In the genomic region with DNA sequence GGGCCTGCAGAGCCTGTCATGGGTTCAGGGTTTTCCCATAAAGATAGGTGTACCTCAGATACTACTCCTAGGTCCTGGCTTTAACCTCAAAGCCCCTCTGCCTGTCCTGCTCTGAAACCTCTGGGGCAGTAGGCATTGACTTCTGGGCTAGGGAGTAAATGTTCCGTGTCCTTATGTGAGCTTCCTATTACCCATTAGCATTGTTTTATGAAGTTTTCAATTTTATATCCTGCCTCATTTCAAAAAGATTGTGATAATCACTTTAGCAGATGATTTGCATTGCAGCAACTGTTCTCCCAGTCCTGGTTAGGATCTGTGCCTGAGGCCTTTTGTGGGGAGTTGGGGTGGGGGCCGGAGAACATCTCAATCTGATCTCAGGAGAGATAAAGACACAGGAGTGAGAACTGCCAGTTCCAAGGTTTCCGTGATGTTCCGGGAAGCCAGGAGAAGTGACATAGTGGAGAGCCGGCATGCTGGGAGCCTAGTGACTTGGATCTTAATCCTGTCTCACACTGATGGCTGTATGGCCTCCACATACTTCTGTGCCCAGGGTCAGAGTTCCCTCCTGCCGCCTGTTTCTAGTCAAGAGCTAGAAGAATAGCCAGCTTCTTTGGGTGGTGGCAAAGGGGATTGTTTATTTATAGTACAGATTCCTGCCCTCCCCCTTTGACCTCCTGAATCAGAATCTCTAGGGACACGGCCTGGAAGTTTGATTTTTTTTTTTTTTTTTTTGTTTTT, we compare ENCODE assay signal across 9 cellular contexts. TPM values are rescaled to one million over a fixed set of nuclear protein-coding genes. Genes with fewer than 3 reads are reported as not detected.
DNase-seq lines count a peak whose midpoint lies in the region; ATAC-seq and TF ChIP-seq lines count a peak whose summit lies in the region.
"Had no signal": no experiment of that assay in that cellular context is flagged by ENCODE, and none has a peak within 500 bp of the region (broad histone marks: within the 10 kb centered on the region; RNA-seq: fewer than 3 reads in every experiment).

No MANE protein-coding gene starts in this region.

- H3K9me3 ChIP-seq in H9 (ENCODE audit: control insufficient read depth, low read depth, low read length) (no peaks in the 10 kb centered on the region), skeletal muscle satellite cell (replicated peaks; ENCODE audit: low read length) (no peaks in the 10 kb centered on the region)

- H2BK120ac ChIP-seq in H9 (ENCODE audit: low read depth, low read length, poor library complexity, severe bottlenecking), result no peak overlapping the region

- H3K4me3 ChIP-seq in astrocyte of the spinal cord (ENCODE audit: low read depth, low read length), result no peak overlapping the region
- H3K4me3 ChIP-seq in skeletal muscle satellite cell (ENCODE audit: low read length), result no peak overlapping the region

- H3K36me3 Mint-ChIP-seq in H9 (ENCODE audit: insufficient read depth in 1 of 3, low read depth in 3 of 3), result peaks cover 22 to 93% (median 84%) of the 10 kb centered on the region in 3 experiments

- H4K5ac ChIP-seq in H9 (ENCODE audit: insufficient read length, low read depth, low read length), result no peak overlapping the region

- H4K8ac ChIP-seq in H9 (replicated peaks; ENCODE audit: insufficient read length, low read depth, low read length), result no peak overlapping the region

- H3T11ph ChIP-seq in H9 (ENCODE audit: low read length), result no peak overlapping the region

- 0 out of 2 replicates have a peak, but pooled peaks cover 1% of the 10 kb centered on the region for H3K27me3 Mint-ChIP-seq in H9 (ENCODE audit: low read depth)

- H3K4me1 Mint-ChIP-seq in H9, result peaks cover 50 to 55% of the 10 kb centered on the region in 2 experiments

- H3K9ac ChIP-seq in H9 (ENCODE audit: extremely low read depth, insufficient read length, low read length) (no peak overlapping the region), skeletal muscle satellite cell (ENCODE audit: low read depth, low read length) (peak overlapping the region; percentile 40)

- no peak overlapping the region for H2BK5ac ChIP-seq in H9 (ENCODE audit: insufficient read length, low read length)

- H3K4me1 ChIP-seq in H9 (ENCODE audit: insufficient read depth, low read length) (no peaks in the 10 kb centered on the region; the same call in 1 of the 2 replicates), skeletal muscle satellite cell (ENCODE audit: control insufficient read depth, insufficient read depth, low read length) (peaks cover 71% of the 10 kb centered on the region)

- no peak overlapping the region for H3K18ac ChIP-seq in H9 (ENCODE audit: insufficient read length, low read depth, low read length)

- H3K79me2 ChIP-seq in H9 (ENCODE audit: insufficient read depth, low read length), result peaks cover 6% of the 10 kb centered on the region; the same call in 1 of the 2 replicates

- H3K27me3 ChIP-seq in H9 (ENCODE audit: insufficient read depth, low read length) (no peaks in the 10 kb centered on the region), skeletal muscle satellite cell (ENCODE audit: control insufficient read depth, insufficient read depth, low read length) (no peaks in the 10 kb centered on the region)

- peak overlapping the region; percentile 12 to 90 (median 82); a peak in 5 of 7 replicates for H3K27ac Mint-ChIP-seq in H9

- no peak overlapping the region for H2BK15ac ChIP-seq in H9 (ENCODE audit: low read depth, low read length)

- no peaks in the 10 kb centered on the region for H3K79me1 ChIP-seq in H9 (ENCODE audit: insufficient read depth, low read depth, low read length, poor library complexity, severe bottlenecking)

- no peak overlapping the region for H2BK20ac ChIP-seq in H9 (ENCODE audit: low read depth, low read length, poor library complexity, severe bottlenecking)

- no peak overlapping the region for H2AFZ ChIP-seq in H9 (ENCODE audit: low read length)

- no peak overlapping the region for H3K14ac ChIP-seq in H9 (ENCODE audit: insufficient read depth, low read length)

- no peak overlapping the region for H3K27ac ChIP-seq in H9 (ENCODE audit: insufficient read length, low read depth, low read length)

- no peak overlapping the region for H2BK12ac ChIP-seq in H9 (ENCODE audit: insufficient read length, low read depth, low read length)

- TF ChIP-seq CTCF in H9 (conservative IDR thresholded peaks at IDR 0.05), result no peak
- TF ChIP-seq CTCF in astrocyte of the spinal cord (IDR thresholded peaks at IDR 0.05; ENCODE audit: low read depth, low read length), result no peak

- ATAC-seq in HG03521 (IDR thresholded peaks at IDR 0.05; ENCODE audit: unreplicated experiment) (no peak), HG03175 (IDR thresholded peaks at IDR 0.05; ENCODE audit: unreplicated experiment) (no peak)

- H3K56ac ChIP-seq in H9 (ENCODE audit: insufficient read length, low read depth, low read length), result no peak overlapping the region

- no peaks in the 10 kb centered on the region for H3K9me3 Mint-ChIP-seq in H9

- peaks cover 64% of the 10 kb centered on the region for H3K36me3 ChIP-seq in skeletal muscle satellite cell (ENCODE audit: insufficient read depth, low read length)

- H3K23me2 ChIP-seq in H9 (ENCODE audit: insufficient read length, low read depth, low read length, poor library complexity, severe bottlenecking), result peaks cover 7% of the 10 kb centered on the region

- H4K20me1 ChIP-seq in H9 (ENCODE audit: control insufficient read depth, insufficient read depth, insufficient read length), result no peaks in the 10 kb centered on the region

- H4K91ac ChIP-seq in H9 (ENCODE audit: insufficient read length, low read depth, low read length), result no peak overlapping the region

- no CpG with 5 or more reads among the region's 7 CpGs for WGBS in H9 (ENCODE audit: extremely low coverage, insufficient read length, low lambda C conversion rate)

- H3K4ac ChIP-seq in H9 (ENCODE audit: low read depth, low read length), result no peak overlapping the region

- H2AK5ac ChIP-seq in H9 (ENCODE audit: insufficient read length, low read length), result no peak overlapping the region

- no peak overlapping the region; a peak in 1 of 5 replicates for H3K4me3 Mint-ChIP-seq in H9

- in situ Hi-C loops in astrocyte of the spinal cord (cut with HindIII; ENCODE audit: low sequenced_read_pairs), result no loop called here

- no peak overlapping the region for H3K23ac ChIP-seq in H9 (ENCODE audit: insufficient read length, low read depth, low read length)

- DNase-seq in H9, result no peak
- DNase-seq in astrocyte of the spinal cord (ENCODE audit: low read depth, low spot score), result peak; percentile 35
- DNase-seq in iris pigment epithelial cell (ENCODE audit: low read depth), result peak; percentile 25
- DNase-seq in NCI-H1436 (lab: John Stamatoyannopoulos, UW), result no peak
- DNase-seq in NCI-H774 (lab: John Stamatoyannopoulos, UW), result no peak
- DNase-seq: activated effector memory CD4-positive, alpha-beta T cell treated with Interleukin-2 at 50 U/mL for 16 hours had no signal

- H3K4me2 ChIP-seq in H9 (ENCODE audit: insufficient read depth, insufficient read length, low read length) (no peak overlapping the region), skeletal muscle satellite cell (ENCODE audit: low read length) (peak overlapping the region; percentile 42)

RNA-seq across cellular contexts. Expression of a gene that starts 10.6 kb away (rescaled TPM):
- total RNA-seq in H9 (2021), result 731 and 748 TPM in 2 replicates
- 169 and 227 TPM in 2 replicates for total RNA-seq in skeletal muscle satellite cell (2012; rRNA removed)

Comparison
In these comparisons a context has a peak if more than half of its experiments do, and no peak if none do; other contexts are left out.
1. DNase-seq: peak in astrocyte of the spinal cord (single experiment) and iris pigment epithelial cell (single experiment); none in H9 (single experiment), NCI-H1436 (single experiment) and NCI-H774 (single experiment).